Comparison of ENCODE assay signal across 9 cellular contexts in the genomic region with DNA sequence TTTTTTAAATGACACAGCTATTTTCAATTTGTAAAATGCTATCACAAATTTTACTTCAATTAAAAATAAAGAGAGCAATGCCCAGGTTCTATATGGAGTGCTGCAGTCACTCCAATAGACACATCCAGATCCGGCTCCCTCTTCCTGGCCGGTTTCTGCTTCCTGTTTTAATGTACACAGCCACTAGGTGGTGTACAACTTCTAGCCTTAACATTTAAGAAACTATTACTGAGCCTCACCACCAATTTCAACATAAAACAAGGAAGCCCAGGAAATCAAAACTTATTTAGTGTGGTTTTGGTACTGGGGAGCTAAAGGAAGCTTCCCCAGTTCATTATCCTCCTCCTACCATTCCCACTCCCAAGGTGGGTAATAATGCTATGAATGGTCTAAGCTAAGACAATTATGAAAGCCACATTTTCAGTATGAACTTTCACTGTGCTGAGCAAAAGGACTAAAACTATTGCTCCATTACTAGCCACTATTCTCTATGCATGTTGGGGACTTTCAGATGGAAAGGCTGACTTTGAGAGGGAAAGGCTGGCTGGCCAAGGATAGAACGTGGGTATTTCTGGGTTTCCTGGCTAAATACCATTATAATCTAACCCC. TPM values are rescaled to one million over a fixed set of nuclear protein-coding genes. Genes with fewer than 3 reads are reported as not detected.
DNase-seq lines count a peak whose midpoint lies in the region; ATAC-seq and TF ChIP-seq lines count a peak whose summit lies in the region.
"Had no signal": no experiment of that assay in that cellular context is flagged by ENCODE, and none has a peak within 500 bp of the region (broad histone marks: within the 10 kb centered on the region; RNA-seq: fewer than 3 reads in every experiment).

No MANE protein-coding gene starts in this region.

- ATAC-seq in HG03108 (IDR thresholded peaks at IDR 0.05; ENCODE audit: unreplicated experiment) = peak; percentile 59
- ATAC-seq in GM21737 (IDR thresholded peaks at IDR 0.05; ENCODE audit: unreplicated experiment) = no peak

- no peaks in the 10 kb centered on the region for H3K9me3 ChIP-seq in muscle layer of duodenum (ENCODE audit: control insufficient read depth in 1 of 2, low read length in 2 of 2)

- H3K4me3 ChIP-seq in epithelial cell of proximal tubule (ENCODE audit: low read depth, low read length) = no peak overlapping the region
- no peak overlapping the region for H3K4me3 ChIP-seq in muscle layer of duodenum (ENCODE audit: low read depth in 1 of 2, low read length in 2 of 2)

- no peaks in the 10 kb centered on the region for H3K27me3 Mint-ChIP-seq in activated CD4-positive, alpha-beta memory T cell treated with anti-CD3 and anti-CD28 coated beads for 36 hours
- no peaks in the 10 kb centered on the region for H3K27me3 Mint-ChIP-seq in type B pancreatic cell

- peaks cover 22% of the 10 kb centered on the region for H3K4me1 Mint-ChIP-seq in activated CD4-positive, alpha-beta memory T cell treated with anti-CD3 and anti-CD28 coated beads for 36 hours (ENCODE audit: low read depth)
- peaks cover 5% of the 10 kb centered on the region for H3K4me1 Mint-ChIP-seq in type B pancreatic cell (ENCODE audit: unreplicated experiment)

- H3K36me3 ChIP-seq in muscle layer of duodenum (ENCODE audit: control insufficient read depth in 1 of 2, insufficient read depth in 2 of 2, low read length in 2 of 2) = peaks cover 37 to 54% of the 10 kb centered on the region in 2 donors

- peak overlapping the region; percentile 3 for H3K27ac ChIP-seq in muscle layer of duodenum (ENCODE audit: low read length)

- peaks cover 43% of the 10 kb centered on the region for H3K36me3 Mint-ChIP-seq in activated CD4-positive, alpha-beta memory T cell treated with anti-CD3 and anti-CD28 coated beads for 36 hours
- H3K36me3 Mint-ChIP-seq in type B pancreatic cell = peaks cover 45% of the 10 kb centered on the region

- intact Hi-C loops in activated CD4-positive, alpha-beta memory T cell treated with anti-CD3 and anti-CD28 coated beads for 36 hours (cut with micrococcal nuclease) = loop anchor here (1.0 to 2.0 kb wide), 4 partner anchors 36 to 225 kb away; no protein-coding TSS in a partner anchor

- peaks cover 0 to 15% of the 10 kb centered on the region in 2 donors for H3K4me1 ChIP-seq in muscle layer of duodenum (ENCODE audit: control insufficient read depth in 1 of 2, insufficient read depth in 2 of 2, low read length in 2 of 2)

- CTCF ChIA-PET in activated CD4-positive, alpha-beta memory T cell treated with anti-CD3 and anti-CD28 coated beads for 36 hours (lab: Charles Lee) = interaction anchor here (0.6 to 3.0 kb wide), 37 partner anchors 15 to 239 kb away, joined by 3 to 31 read pairs (median 4); partner anchors contain the start of gene OTUD7B

- no peaks in the 10 kb centered on the region for H3K27me3 ChIP-seq in muscle layer of duodenum (ENCODE audit: low read depth, low read length)

- peak overlapping the region; percentile 9 for H3K27ac Mint-ChIP-seq in activated CD4-positive, alpha-beta memory T cell treated with anti-CD3 and anti-CD28 coated beads for 36 hours
- peak overlapping the region; percentile 63 for H3K27ac Mint-ChIP-seq in type B pancreatic cell
- H3K27ac Mint-ChIP-seq: T-helper 1 cell treated with Interleukin-12 subunit alpha and Interleukin-12 subunit beta and Interleukin-4 antibody, amounts not matched to agents 30 μg/mL and 1 μg/mL, for 36 hours had no signal

- H3K4me3 Mint-ChIP-seq in activated CD4-positive, alpha-beta memory T cell treated with anti-CD3 and anti-CD28 coated beads for 36 hours = no peak overlapping the region
- H3K4me3 Mint-ChIP-seq in type B pancreatic cell = no peak overlapping the region
- H3K4me3 Mint-ChIP-seq: T-helper 1 cell treated with Interleukin-12 subunit alpha and Interleukin-12 subunit beta and Interleukin-4 antibody, amounts not matched to agents 30 μg/mL and 1 μg/mL, for 36 hours had no signal

- no peaks in the 10 kb centered on the region for H3K9me3 Mint-ChIP-seq in activated CD4-positive, alpha-beta memory T cell treated with anti-CD3 and anti-CD28 coated beads for 36 hours
- H3K9me3 Mint-ChIP-seq in type B pancreatic cell = no peaks in the 10 kb centered on the region
- H3K9me3 Mint-ChIP-seq: T-helper 1 cell treated with Interleukin-12 subunit alpha and Interleukin-12 subunit beta and Interleukin-4 antibody, amounts not matched to agents 30 μg/mL and 1 μg/mL, for 36 hours had no signal

- POLR2A ChIA-PET in activated CD4-positive, alpha-beta memory T cell treated with anti-CD3 and anti-CD28 coated beads for 36 hours (lab: Charles Lee) = interaction anchor here (0.9 kb wide), 1 partner anchor 39 kb away, joined by 3 read pairs; no protein-coding TSS in a partner anchor

- DNase-seq in COR-L47 (lab: John Stamatoyannopoulos, UW) = peak; percentile 47
- DNase-seq in NCI-H526 (lab: John Stamatoyannopoulos, UW) = peak; percentile 76 to 92
- DNase-seq in activated CD4-positive, alpha-beta memory T cell treated with anti-CD3 and anti-CD28 coated beads for 36 hours = peak; percentile 47
- no peak for DNase-seq in epithelial cell of proximal tubule (ENCODE audit: low read depth)
- no peak for DNase-seq in type B pancreatic cell (ENCODE audit: extremely low spot score, unreplicated experiment)

- peak; percentile 69 for TF ChIP-seq CTCF in epithelial cell of proximal tubule (conservative IDR thresholded peaks at IDR 0.05; ENCODE audit: low read depth, low read length)
- TF ChIP-seq CTCF in type B pancreatic cell (conservative IDR thresholded peaks at IDR 0.05) = peak; percentile 93

RNA-seq across cellular contexts. Expression of gene MTMR11, which starts 25.5 kb away (rescaled TPM):
- total RNA-seq in activated CD4-positive, alpha-beta memory T cell treated with anti-CD3 and anti-CD28 coated beads for 36 hours = 1 to 10 TPM; 1.7 to 2.2 TPM
- total RNA-seq in epithelial cell of proximal tubule (8.9 and 10.1 TPM in 2 replicates), type B pancreatic cell (ENCODE audit: low replicate concordance) (21.0 and 33.1 TPM in 2 replicates)

RNA-seq across cellular contexts. Expression of gene SF3B4, which starts 34.5 kb away (rescaled TPM):
- total RNA-seq in activated CD4-positive, alpha-beta memory T cell treated with anti-CD3 and anti-CD28 coated beads for 36 hours = 10 to 100 TPM; 72.7 to 75.7 TPM
- total RNA-seq in epithelial cell of proximal tubule = 7.7 and 14.5 TPM in 2 replicates
- 60.8 and 72.2 TPM in 2 replicates for total RNA-seq in type B pancreatic cell (ENCODE audit: low replicate concordance)

RNA-seq across cellular contexts. Expression of gene SV2A, which starts 44.5 kb away (rescaled TPM):
- 1 to 10 TPM; 9.6 to 9.8 TPM for total RNA-seq in activated CD4-positive, alpha-beta memory T cell treated with anti-CD3 and anti-CD28 coated beads for 36 hours
- total RNA-seq in epithelial cell of proximal tubule (2.9 and 5.9 TPM in 2 replicates), type B pancreatic cell (ENCODE audit: low replicate concordance) (5.4 and 16.2 TPM in 2 replicates)

RNA-seq across cellular contexts. Expression of gene OTUD7B, which starts 48.4 kb away (rescaled TPM):
- 10 to 100 TPM; 23.8 to 24.7 TPM for total RNA-seq in activated CD4-positive, alpha-beta memory T cell treated with anti-CD3 and anti-CD28 coated beads for 36 hours
- total RNA-seq in epithelial cell of proximal tubule = 7.2 and 7.6 TPM in 2 replicates
- 31.6 and 35.9 TPM in 2 replicates for total RNA-seq in type B pancreatic cell (ENCODE audit: low replicate concordance)

Comparison
In these comparisons a context has a peak if more than half of its experiments do, and no peak if none do; other contexts are left out.
1. DNase-seq: peak in COR-L47 (single experiment), NCI-H526 (2 of 2) and activated CD4-positive, alpha-beta memory T cell treated with anti-CD3 and anti-CD28 coated beads for 36 hours (single experiment); none in epithelial cell of proximal tubule (single experiment) and type B pancreatic cell (single experiment).